23 cellular contexts compared by ENCODE assay signal in the genomic region with DNA sequence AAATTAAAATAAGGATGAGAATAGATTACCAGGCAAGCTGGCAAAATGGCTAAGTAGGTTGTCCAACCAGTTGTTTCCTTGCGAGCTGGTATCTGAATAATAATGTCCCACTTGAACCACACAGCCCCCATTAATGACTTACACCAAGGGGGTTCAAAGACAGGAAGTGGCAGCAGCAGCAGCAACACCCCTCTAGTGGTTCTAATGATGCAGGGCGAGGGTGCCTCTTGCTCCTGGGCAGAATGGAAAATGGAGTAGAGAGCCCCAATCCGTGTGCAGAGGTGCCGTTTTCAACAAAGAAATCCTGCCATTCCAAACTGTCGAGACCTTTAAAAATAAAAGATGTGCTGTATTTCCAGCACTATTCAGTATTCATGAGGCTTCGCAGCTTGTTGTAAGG.
"Had no signal": no experiment of that assay in that cellular context is flagged by ENCODE, and none has a peak within 500 bp of the region (broad histone marks: within the 10 kb centered on the region; RNA-seq: fewer than 3 reads in every experiment).

No MANE protein-coding gene starts in this region.

- H3K27ac Mint-ChIP-seq: effector memory CD8-positive, alpha-beta T cell; naive thymus-derived CD4-positive, alpha-beta T cell; nephron; stimulated activated naive CD8-positive, alpha-beta T cell treated with anti-CD3 and anti-CD28 coated beads, Interleukin-15, amount 100 ng/mL, for 72 hours had no signal

- H3K27ac ChIP-seq: gastrocnemius medialis, left lung, neutrophil, pancreas, right lobe of liver, suprapubic skin, transverse colon, upper lobe of right lung, uterus had no signal

- H3K36me3 ChIP-seq: gastrocnemius medialis, left lung, neutrophil, pancreas, right lobe of liver, suprapubic skin, transverse colon, upper lobe of right lung, uterus had no signal

- H3K4me3 ChIP-seq: gastrocnemius medialis, left lung, pancreas, right lobe of liver, suprapubic skin, transverse colon, upper lobe of right lung, uterus had no signal

- FAIRE-seq: islet of Langerhans, pancreas, small intestine had no signal

- H3K9me3 Mint-ChIP-seq: effector memory CD8-positive, alpha-beta T cell; naive thymus-derived CD4-positive, alpha-beta T cell; nephron; stimulated activated naive CD8-positive, alpha-beta T cell treated with anti-CD3 and anti-CD28 coated beads, Interleukin-15, amount 100 ng/mL, for 72 hours had no signal

- ATAC-seq: effector memory CD8-positive, alpha-beta T cell; gastrocnemius medialis; left cardiac atrium; left lung; naive thymus-derived CD4-positive, alpha-beta T cell; pancreas; right lobe of liver; stimulated activated naive CD8-positive, alpha-beta T cell treated with anti-CD3 and anti-CD28 coated beads, Interleukin-15, amount 100 ng/mL, for 72 hours; upper lobe of right lung had no signal

- DNase-seq: cortex of kidney; effector memory CD8-positive, alpha-beta T cell; gastrocnemius medialis; head of caudate nucleus; left cardiac atrium; left lung; mesendoderm; midbrain; naive thymus-derived CD4-positive, alpha-beta T cell; pancreas; right lobe of liver; small intestine; stimulated activated CD4-positive, alpha-beta T cell treated with anti-CD3 and anti-CD28 coated beads, Interleukin-15, amount 100 ng/mL, for 24 hours; stimulated activated CD4-positive, alpha-beta T cell treated with anti-CD3 and anti-CD28 coated beads, Interleukin-2, amount 100 ng/mL, for 48 hours; stimulated activated naive CD4-positive, alpha-beta T cell; stimulated activated naive CD8-positive, alpha-beta T cell treated with anti-CD3 and anti-CD28 coated beads, Interleukin-15, amount 100 ng/mL, for 72 hours; transverse colon; upper lobe of right lung; uterus had no signal

- H3K9me3 ChIP-seq: gastrocnemius medialis, left lung, neutrophil, pancreas, right lobe of liver, suprapubic skin, transverse colon, upper lobe of right lung, uterus had no signal

- H3K27me3 ChIP-seq: pancreas, right lobe of liver, suprapubic skin, transverse colon, uterus had no signal

- H3K4me3 Mint-ChIP-seq: effector memory CD8-positive, alpha-beta T cell; naive thymus-derived CD4-positive, alpha-beta T cell; nephron; stimulated activated naive CD8-positive, alpha-beta T cell treated with anti-CD3 and anti-CD28 coated beads, Interleukin-15, amount 100 ng/mL, for 72 hours had no signal

- H3K4me1 ChIP-seq: gastrocnemius medialis, left lung, pancreas, right lobe of liver, suprapubic skin, transverse colon, upper lobe of right lung, uterus had no signal
